In genomic region chr20:23363257-23363649, GRCh38 we compare ENCODE assay signal across 8 cellular contexts. TPM values are rescaled to one million over a fixed set of nuclear protein-coding genes. Genes with fewer than 3 reads are reported as not detected.
DNase-seq lines count a peak whose midpoint lies in the region; ATAC-seq and TF ChIP-seq lines count a peak whose summit lies in the region.

No MANE protein-coding gene starts in this region.

- H3K4me1 ChIP-seq in SJCRH30 (peaks cover 18% of the 10 kb centered on the region), fibroblast of lung (ENCODE audit: control insufficient read depth, extremely low read depth, insufficient read depth, low read length) (peaks cover 17% of the 10 kb centered on the region), psoas muscle (peaks cover 62% of the 10 kb centered on the region)

- DNase-seq in GM12864 (ENCODE audit: low read depth): no peak
- no peak for DNase-seq in SJCRH30
- no peak for DNase-seq in fibroblast of lung (ENCODE audit: low read depth in 2 of 2)
- DNase-seq in psoas muscle: peak; percentile 45 to 67
- DNase-seq in NCI-H187 (lab: John Stamatoyannopoulos, UW): no peak
- no peak for DNase-seq in posterior vena cava (ENCODE audit: low spot score)
- DNase-seq in activated CD4-positive, CD25-positive, alpha-beta regulatory T cell (lab: John Stamatoyannopoulos, UW): no peak

- H3K27ac ChIP-seq in SJCRH30 (no peak overlapping the region; the same call in 1 of the 2 replicates), fibroblast of lung (ENCODE audit: insufficient read depth, low read length) (peak overlapping the region; percentile 95), psoas muscle (peak overlapping the region; percentile 99)

- no peak overlapping the region for H2AFZ ChIP-seq in fibroblast of lung (ENCODE audit: low read length)

- no peak for TF ChIP-seq CTCF in GM12864 (IDR thresholded peaks at IDR 0.05; ENCODE audit: low read depth, low read length, missing control alignments)
- TF ChIP-seq CTCF in fibroblast of lung (conservative IDR thresholded peaks at IDR 0.05 in 1 of 2, IDR thresholded peaks at IDR 0.05 in 1 of 2; ENCODE audit: low read depth in 1 of 2, low read length in 2 of 2): no peak
- no peak for TF ChIP-seq CTCF in psoas muscle (IDR thresholded peaks at IDR 0.05)

- ATAC-seq in psoas muscle (peak in 2 of 4 donors; percentile 7 to 9), HG03139 (IDR thresholded peaks at IDR 0.05; ENCODE audit: unreplicated experiment) (no peak)

- WGBS in psoas muscle, 3 donors: 23 to 43% (median 27%) methylated on average over 4 of the region's 4 CpGs

- no peaks in the 10 kb centered on the region for H4K20me1 ChIP-seq in fibroblast of lung (ENCODE audit: control insufficient read depth, extremely low read depth, insufficient read depth, low read length)

- peaks cover 50% of the 10 kb centered on the region for H3K79me2 ChIP-seq in fibroblast of lung (ENCODE audit: control insufficient read depth, insufficient read depth, low read length)

- H3K27me3 ChIP-seq in SJCRH30 (no peaks in the 10 kb centered on the region), fibroblast of lung (ENCODE audit: control insufficient read depth, insufficient read depth, low read length) (no peaks in the 10 kb centered on the region), psoas muscle (ENCODE audit: insufficient read depth in 3 of 3, low read length in 2 of 3) (no peaks in the 10 kb centered on the region)

- H3K4me2 ChIP-seq in fibroblast of lung (ENCODE audit: extremely low read depth, insufficient read depth, low read length): peak overlapping the region; percentile 97

- H3K4me3 ChIP-seq in GM12864 (ENCODE audit: low read depth, low read length) (peak overlapping the region; percentile 97), SJCRH30 (peak overlapping the region; percentile 72), fibroblast of lung (replicated peaks in 1 of 4; ENCODE audit: control extremely low read depth in 1 of 4, insufficient read depth in 1 of 4, low read depth in 3 of 4, low read length in 4 of 4) (peak overlapping the region; percentile 80 to 87 (median 84)), psoas muscle (peak overlapping the region; percentile 77)

- peak overlapping the region; percentile 93 for H3K9ac ChIP-seq in fibroblast of lung (ENCODE audit: insufficient read depth, low read length)

- H3K36me3 ChIP-seq in SJCRH30: peaks cover 41% of the 10 kb centered on the region
- H3K36me3 ChIP-seq in fibroblast of lung (ENCODE audit: control insufficient read depth, insufficient read depth, low read length): peaks cover 5% of the 10 kb centered on the region
- peaks cover 0 to 26% of the 10 kb centered on the region in 2 donors for H3K36me3 ChIP-seq in psoas muscle (ENCODE audit: insufficient read depth in 1 of 2, low read depth in 1 of 2)

- H3K9me3 ChIP-seq in SJCRH30 (replicated peaks) (no peaks in the 10 kb centered on the region), fibroblast of lung (ENCODE audit: control insufficient read depth, insufficient read depth, low read depth, low read length) (no peaks in the 10 kb centered on the region), psoas muscle (no peaks in the 10 kb centered on the region)

- intact Hi-C loops in psoas muscle (cut with DNase I) (loop anchor here in 1 of 2 donors (5.0 kb wide), 3 partner anchors 34 to 274 kb away; partner anchors contain the start of gene CST3), posterior vena cava (cut with DNase I) (no loop called here)

RNA-seq across cellular contexts. Expression of gene GZF1, which starts 1.3 kb away (rescaled TPM):
- total RNA-seq in SJCRH30 (2014; rRNA removed; shearing (Covaris generic)): 31.8 and 32.2 TPM in 2 replicates
- total RNA-seq in fibroblast of lung (21.5 and 28.0 TPM in 2 replicates), psoas muscle (10 to 100 TPM in 3 of 4 donors, 1 to 10 TPM in 1; 9.7 to 20.7 (median 11.9) TPM), posterior vena cava (10 to 100 TPM; 16.2 to 17.8 TPM)
- polyA plus RNA-seq in fibroblast of lung (10.8 and 11.2 TPM in 2 replicates), psoas muscle (10 to 100 TPM in 1 of 3 donors, 1 to 10 TPM in 2; 5.3 to 10.5 (median 6.8) TPM)
- 8.3 and 8.9 TPM in 2 replicates for polyA plus RNA-seq in fibroblast of lung (2012)
- 75.5 and 110 TPM in 2 replicates for polyA minus RNA-seq in fibroblast of lung (ENCODE audit: low replicate concordance)

RNA-seq across cellular contexts. Expression of gene NXT1, which starts 12.7 kb away (rescaled TPM):
- total RNA-seq in SJCRH30 (2014; rRNA removed; shearing (Covaris generic)): 85.9 and 90.7 TPM in 2 replicates
- total RNA-seq in fibroblast of lung (17.2 and 20.0 TPM in 2 replicates), psoas muscle (10 to 100 TPM in 3 of 4 donors, 1 to 10 TPM in 1; 6.7 to 18.9 (median 11.1) TPM), posterior vena cava (10 to 100 TPM; 14.6 to 19.1 TPM)
- polyA plus RNA-seq in fibroblast of lung (14.1 and 23.4 TPM in 2 replicates), psoas muscle (10 to 100 TPM in 2 of 3 donors, 1 to 10 TPM in 1; 8.9 to 29.9 (median 11.4) TPM)
- 11.9 and 19.6 TPM in 2 replicates for polyA plus RNA-seq in fibroblast of lung (2012)
- 12.0 and 24.3 TPM in 2 replicates for polyA minus RNA-seq in fibroblast of lung (ENCODE audit: low replicate concordance)

RNA-seq across cellular contexts. Expression of gene NAPB, which starts 58.0 kb away (rescaled TPM):
- 7.1 and 11.3 TPM in 2 replicates for total RNA-seq in SJCRH30 (2014; rRNA removed; shearing (Covaris generic))
- total RNA-seq in fibroblast of lung (7.7 and 12.6 TPM in 2 replicates), psoas muscle (1 to 10 TPM; 2.5 to 5.0 (median 3.5) TPM), posterior vena cava (10 to 100 TPM in 1 of 2 donors, 1 to 10 TPM in 1; 9.9 to 11.0 TPM)
- polyA plus RNA-seq in fibroblast of lung (3.3 and 5.1 TPM in 2 replicates), psoas muscle (10 to 100 TPM in 1 of 3 donors, 1 to 10 TPM in 2; 1.8 to 12.3 (median 3.0) TPM)
- polyA plus RNA-seq in fibroblast of lung (2012): 1.8 and 2.6 TPM in 2 replicates
- polyA minus RNA-seq in fibroblast of lung (ENCODE audit: low replicate concordance): 0.16 and 0.37 TPM in 2 replicates

Comparison
In these comparisons a context has a peak if more than half of its experiments do, and no peak if none do; other contexts are left out.
1. DNase-seq: peak in psoas muscle (2 of 2); none in GM12864 (single experiment), SJCRH30 (0 of 2), fibroblast of lung (0 of 2), NCI-H187 (0 of 2), posterior vena cava (single experiment) and activated CD4-positive, CD25-positive, alpha-beta regulatory T cell (0 of 4).
2. Peak in every context shown above with its lines, with median percentiles within 50 percentile points of each other: H3K4me3 ChIP-seq.